1 cellular context compared by ENCODE assay signal in the genomic region with DNA sequence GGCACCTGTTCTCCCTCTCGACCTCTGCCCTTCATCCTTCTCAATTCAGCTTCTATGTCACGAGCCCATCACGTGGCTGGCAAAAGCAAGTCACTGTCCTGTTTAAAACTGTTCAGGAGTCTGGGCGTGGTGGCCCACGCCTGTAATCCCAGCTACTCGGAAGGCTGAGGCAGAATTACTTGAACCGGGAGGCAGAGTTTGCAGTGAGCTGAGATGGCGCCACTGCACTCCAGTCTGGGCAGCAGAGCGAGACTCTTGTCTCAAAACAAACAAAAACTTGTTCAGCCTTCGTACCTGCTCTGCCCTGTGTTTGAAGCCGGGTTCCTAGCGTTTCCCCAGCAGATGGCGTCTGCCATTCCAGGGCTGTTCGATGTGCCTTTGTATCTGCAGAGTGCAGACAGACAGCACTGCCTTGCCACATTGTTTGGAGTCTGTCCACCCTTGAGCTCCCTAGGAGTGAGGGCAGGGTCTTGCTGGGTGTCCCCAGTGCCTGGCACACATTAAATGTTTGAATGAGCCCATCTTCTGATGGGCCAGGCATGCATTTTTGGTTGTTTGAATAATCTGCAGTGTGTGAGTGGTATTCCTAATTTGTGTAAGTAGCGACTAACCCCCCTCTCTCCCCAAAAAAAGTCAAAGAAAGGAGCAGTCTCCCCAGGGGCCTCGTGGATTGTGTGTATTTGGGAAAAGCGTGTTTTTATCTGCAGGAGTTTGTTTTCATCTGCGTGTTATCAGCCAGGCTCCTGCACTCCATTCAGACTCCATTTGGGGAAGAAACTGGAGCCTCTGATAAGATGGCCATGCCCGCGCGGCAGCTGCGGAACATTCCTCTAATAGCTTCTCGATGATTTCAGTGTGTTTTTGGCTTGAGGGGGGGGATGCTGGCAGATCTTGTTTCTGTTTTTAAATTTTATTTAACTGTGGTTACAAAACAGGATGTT.
TF ChIP-seq lines count a peak whose summit lies in the region.

No MANE protein-coding gene starts in this region.

TF ChIP-seq in SK-N-SH treated with all-trans-retinoic acid at 6 μM for 48 hours, 23 proteins besides CTCF, POLR2A, EP300 and RAD21 (continued from another document):
- TF ChIP-seq GLIS3 (CRISPR knock-in tag; IDR thresholded peaks at IDR 0.05) (no peak), ZNF8 (CRISPR knock-in tag; IDR thresholded peaks at IDR 0.05) (no peak), CSRNP3 (CRISPR knock-in tag; IDR thresholded peaks at IDR 0.05) (0 out of 2 replicates have a peak, but pooled peaks have one; percentile 18), SNAI2 (CRISPR knock-in tag; IDR thresholded peaks at IDR 0.05) (0 out of 2 replicates have a peak, but pooled peaks have one; percentile 70)
